ENCODE assay signal across 17 cellular contexts in the genomic region with DNA sequence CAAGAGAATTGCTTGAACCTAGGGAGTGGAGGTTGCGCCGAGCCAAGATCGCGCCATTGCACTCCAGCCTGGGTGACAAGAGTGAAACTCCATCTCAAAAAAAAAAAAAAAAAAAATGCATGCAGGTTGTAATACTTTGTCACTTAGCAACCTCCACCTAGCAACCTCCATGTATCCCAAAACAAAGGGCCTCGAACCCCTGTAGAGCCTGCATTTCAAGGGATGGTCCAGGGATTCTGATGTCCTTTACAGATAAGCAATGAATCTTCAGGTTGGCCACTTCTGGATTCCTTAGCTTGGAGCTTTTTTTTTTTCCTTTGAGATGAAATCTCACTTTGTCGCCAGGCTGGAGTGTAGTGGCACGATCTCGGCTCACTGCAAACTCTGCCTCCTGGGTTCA.
A peak's percentile ranks its signal among the peaks of the same experiment; 100 is the strongest.
DNase-seq lines count a peak whose midpoint lies in the region; ATAC-seq lines count a peak whose summit lies in the region.
"Had no signal": no experiment of that assay in that cellular context is flagged by ENCODE, and none has a peak within 500 bp of the region (broad histone marks: within the 10 kb centered on the region; RNA-seq: fewer than 3 reads in every experiment).

No MANE protein-coding gene starts in this region.

- no peak overlapping the region for H3K27ac ChIP-seq in mesendoderm (ENCODE audit: low read depth, low read length)
- H3K27ac ChIP-seq: 22Rv1; A549; BLaER1 treated with 17β-estradiol and CSF1 and Interleukin-3, amounts not matched to agents 10 nM and 100 nM; C4-2B had no signal

- H3K79me2 ChIP-seq in mesendoderm (ENCODE audit: control insufficient read depth, insufficient read depth, low read length) = no peaks in the 10 kb centered on the region

- H3K27me3 ChIP-seq in H7 (ENCODE audit: control insufficient read depth, insufficient read depth, low read length) = no peaks in the 10 kb centered on the region
- H3K27me3 ChIP-seq in mesendoderm (ENCODE audit: insufficient read depth, low read length, poor library complexity) = no peaks in the 10 kb centered on the region
- H3K27me3 ChIP-seq: BLaER1 treated with 17β-estradiol and CSF1 and Interleukin-3, amounts not matched to agents 10 nM and 100 nM had no signal

- ATAC-seq in HG02623 (IDR thresholded peaks at IDR 0.05; ENCODE audit: unreplicated experiment) = no peak
- ATAC-seq in GM19351 (IDR thresholded peaks at IDR 0.05; ENCODE audit: unreplicated experiment) = no peak
- ATAC-seq: A549; CD8-positive, alpha-beta T cell; GM12878 had no signal

- no peak overlapping the region for H4K5ac ChIP-seq in mesendoderm (ENCODE audit: low read length)

- no peak overlapping the region for H3K56ac ChIP-seq in mesendoderm (ENCODE audit: low read length)

- DNase-seq in ELF-1 (ENCODE audit: low read depth, low spot score) (peak; percentile 22), H7 (peak; percentile 33), mesendoderm (peak; percentile 92), HT-29 (ENCODE audit: low spot score) (no peak)
- DNase-seq: AML-193; Caco-2; Calu3; CD4-positive, alpha-beta T cell; CD8-positive, alpha-beta T cell; GDM1 had no signal

- no peaks in the 10 kb centered on the region for H3K4me1 ChIP-seq in mesendoderm (ENCODE audit: control insufficient read depth, low read depth, low read length)
- H3K4me1 ChIP-seq: A549; BLaER1 treated with 17β-estradiol and CSF1 and Interleukin-3, amounts not matched to agents 10 nM and 100 nM; Caco-2 had no signal

- H4K8ac ChIP-seq in mesendoderm (ENCODE audit: low read depth, low read length) = no peak overlapping the region

- H3K18ac ChIP-seq in mesendoderm (ENCODE audit: low read length) = no peak overlapping the region

- WGBS in mesendoderm (ENCODE audit: extremely low coverage, insufficient coverage, low lambda C conversion rate) = no CpG with 5 or more reads among the region's 8 CpGs

- no peak overlapping the region for H2BK5ac ChIP-seq in mesendoderm (ENCODE audit: low read length)

- H3K4ac ChIP-seq in mesendoderm (ENCODE audit: low read depth, low read length) = no peak overlapping the region

- H2BK120ac ChIP-seq in mesendoderm (ENCODE audit: low read depth, low read length) = no peak overlapping the region

- no peaks in the 10 kb centered on the region for H3K79me1 ChIP-seq in mesendoderm (ENCODE audit: low read length)

- H2BK15ac ChIP-seq in mesendoderm (replicated peaks; ENCODE audit: low read depth) = no peak overlapping the region

- no peaks in the 10 kb centered on the region for H3K36me3 ChIP-seq in H7 (replicated peaks; ENCODE audit: control insufficient read depth, insufficient read depth, low read length)
- H3K36me3 ChIP-seq in mesendoderm (ENCODE audit: control insufficient read depth, insufficient read depth, low read length) = no peaks in the 10 kb centered on the region
- H3K36me3 ChIP-seq: BLaER1 treated with 17β-estradiol and CSF1 and Interleukin-3, amounts not matched to agents 10 nM and 100 nM had no signal

- no peak overlapping the region for H2AK5ac ChIP-seq in mesendoderm (ENCODE audit: low read length)

- H3K4me2 ChIP-seq in mesendoderm (ENCODE audit: low read length) = no peak overlapping the region
- H3K4me2 ChIP-seq: A549; BLaER1 treated with 17β-estradiol and CSF1 and Interleukin-3, amounts not matched to agents 10 nM and 100 nM had no signal

- no peak overlapping the region for H3K23ac ChIP-seq in mesendoderm (ENCODE audit: low read length)

- no peak overlapping the region for H3K4me3 ChIP-seq in H7 (ENCODE audit: insufficient read depth, low read depth, low read length)
- H3K4me3 ChIP-seq in mesendoderm (ENCODE audit: low read length) = no peak overlapping the region
- H3K4me3 ChIP-seq: A549; BLaER1 treated with 17β-estradiol and CSF1 and Interleukin-3, amounts not matched to agents 10 nM and 100 nM; GM12878 had no signal

- H3K9ac ChIP-seq in mesendoderm (ENCODE audit: low read length) = no peak overlapping the region
- H3K9ac ChIP-seq: BLaER1 treated with 17β-estradiol and CSF1 and Interleukin-3, amounts not matched to agents 10 nM and 100 nM had no signal
